In genomic region chr1:178727014-178727895, GRCh38 we compare ENCODE assay signal across 8 cellular contexts. TPM values are rescaled to one million over a fixed set of nuclear protein-coding genes. Genes with fewer than 3 reads are reported as not detected.
A peak's percentile ranks its signal among the peaks of the same experiment; 100 is the strongest.
DNase-seq lines count a peak whose midpoint lies in the region; ATAC-seq, FAIRE-seq and TF ChIP-seq lines count a peak whose summit lies in the region.

No MANE protein-coding gene starts in this region.

- no peak for DNase-seq in AG04449 (ENCODE audit: low read depth, low spot score)
- DNase-seq in HT-29 (ENCODE audit: low spot score): peak; percentile 63
- no peak for DNase-seq in GM12878 (ENCODE audit: low read depth, low spot score)
- peak; percentile 16 for DNase-seq in mesenchymal stem cell
- no peak for DNase-seq in activated CD8-positive, alpha-beta memory T cell treated with anti-CD3 and anti-CD28 coated beads, Interleukin-2, amount 50 U/mL, for 48 hours
- DNase-seq in GM12891 (ENCODE audit: insufficient read length, low spot score): no peak

- H3K23ac ChIP-seq in mesenchymal stem cell (ENCODE audit: low read length in 2 of 2): no peak overlapping the region

- H3K4me2 ChIP-seq in GM12878 (ENCODE audit: control insufficient read depth, insufficient read depth) (peak overlapping the region; percentile 38; the same call in 1 of the 2 replicates), mesenchymal stem cell (ENCODE audit: low read length, poor library complexity, severe bottlenecking) (peak overlapping the region; percentile 83)

- H3K4me3 ChIP-seq in AG04449 (ENCODE audit: low read depth, low read length): peak overlapping the region; percentile 76
- H3K4me3 ChIP-seq in GM12878: 0 out of 2 replicates have a peak overlapping the region, but pooled peaks have one; percentile 22
- peak overlapping the region in 1 of 2 experiments; percentile 87 for H3K4me3 ChIP-seq in mesenchymal stem cell (ENCODE audit: insufficient read depth in 1 of 2, low read depth in 1 of 2, low read length in 2 of 2)

- H3K27ac ChIP-seq in GM12878 (ENCODE audit: control insufficient read depth, insufficient read depth): no peak overlapping the region
- H3K27ac ChIP-seq in mesenchymal stem cell (ENCODE audit: low read length, poor library complexity, severe bottlenecking): peak overlapping the region; percentile 17

- no peak overlapping the region for H4K8ac ChIP-seq in mesenchymal stem cell (ENCODE audit: low read length)

- no peak overlapping the region for H3K4ac ChIP-seq in mesenchymal stem cell (ENCODE audit: low read depth in 1 of 2, low read length in 2 of 2)

- in situ Hi-C loops in GM12878 (cut with MboI): no loop called here

- H4K20me1 ChIP-seq in GM12878 (ENCODE audit: control insufficient read depth, insufficient read depth): no peaks in the 10 kb centered on the region

- peaks cover 3% of the 10 kb centered on the region for H3K79me1 ChIP-seq in mesenchymal stem cell (replicated peaks; ENCODE audit: low read length, poor library complexity, severe bottlenecking)

- no peak overlapping the region for H2BK15ac ChIP-seq in mesenchymal stem cell (ENCODE audit: low read depth, poor library complexity, severe bottlenecking)

- SMC1A ChIA-PET in GM12878 (lab: Charles Lee; ENCODE audit: uncharacterized antibody, unreplicated experiment): interaction anchor here (0.8 to 1.8 kb wide), 10 partner anchors 23 to 302 kb away, joined by 3 to 10 read pairs (median 5); no protein-coding TSS in a partner anchor

- H3K36me3 ChIP-seq in GM12878 (ENCODE audit: control insufficient read depth in 2 of 2, insufficient read depth in 2 of 2, low read length in 1 of 2): no peaks in the 10 kb centered on the region
- peaks cover 2 to 19% of the 10 kb centered on the region in 2 experiments for H3K36me3 ChIP-seq in mesenchymal stem cell (ENCODE audit: control insufficient read depth in 1 of 2, insufficient read depth in 2 of 2, low read depth in 1 of 2, low read length in 2 of 2)

- H3K27me3 ChIP-seq in GM12878 (replicated peaks in 1 of 2; ENCODE audit: control insufficient read depth in 2 of 2, insufficient read depth in 2 of 2, low read length in 1 of 2) (peaks cover 0 to 4% of the 10 kb centered on the region in 2 experiments; a peak in 2 of 4 replicates), mesenchymal stem cell (ENCODE audit: control insufficient read depth in 1 of 2, insufficient read depth in 1 of 2, low read length in 2 of 2) (no peaks in the 10 kb centered on the region)

- POLR2A ChIA-PET in AG04449 (lab: Yijun Ruan, JAX): no interaction called here
- POLR2A ChIA-PET in GM12878 (lab: Charles Lee): interaction anchor here (0.5 to 1.5 kb wide), 3 partner anchors 23 to 464 kb away, joined by 3 to 5 read pairs (median 5); no protein-coding TSS in a partner anchor

- TF ChIP-seq CTCF in AG04449 (IDR thresholded peaks at IDR 0.05; ENCODE audit: insufficient read depth, low read length, missing control alignments) (no peak), GM12878 (IDR thresholded peaks at IDR 0.05 in 2 of 3, conservative IDR thresholded peaks at IDR 0.05 in 1 of 3; ENCODE audit: control insufficient read depth in 2 of 3, extremely low read depth in 1 of 3, insufficient read depth in 1 of 3, low read depth in 3 of 3, low read length in 3 of 3) (no peak)

- H2BK120ac ChIP-seq in mesenchymal stem cell (ENCODE audit: low read depth, low read length): no peak overlapping the region

- no peak for TF ChIP-seq EP300 in GM12878 (IDR thresholded peaks at IDR 0.05; ENCODE audit: borderline replicate concordance in 1 of 2, control insufficient read depth in 1 of 2, low read depth in 2 of 2, low read length in 2 of 2)

- H3K18ac ChIP-seq in mesenchymal stem cell (ENCODE audit: low read depth in 1 of 2, low read length in 2 of 2): no peak overlapping the region

- intact Hi-C loops in GM12878 (cut with micrococcal nuclease; ENCODE audit: unreplicated experiment): loop anchor here (5.0 kb wide), 1 partner anchor 120 kb away; no protein-coding TSS in a partner anchor

- no peaks in the 10 kb centered on the region for H3K79me2 ChIP-seq in GM12878 (ENCODE audit: control insufficient read depth, insufficient read depth, low read length)

- no peak overlapping the region for H2BK5ac ChIP-seq in mesenchymal stem cell (ENCODE audit: low read depth, low read length, poor library complexity, severe bottlenecking)

- no peak for ATAC-seq in GM12878
- ATAC-seq in GM19455 (IDR thresholded peaks at IDR 0.05; ENCODE audit: unreplicated experiment): no peak
- ATAC-seq in GM18520 (IDR thresholded peaks at IDR 0.05; ENCODE audit: unreplicated experiment): no peak

- H4K91ac ChIP-seq in mesenchymal stem cell (ENCODE audit: low read length): no peak overlapping the region

- H2AFZ ChIP-seq in GM12878 (ENCODE audit: control insufficient read depth, low read depth, low read length) (no peak overlapping the region), mesenchymal stem cell (ENCODE audit: low read depth, low read length) (no peak overlapping the region)

- no peak for TF ChIP-seq RAD21 in GM12878 (IDR thresholded peaks at IDR 0.05; ENCODE audit: insufficient read depth, low read depth, low read length)

- H3K4me1 ChIP-seq in GM12878 (ENCODE audit: control insufficient read depth, insufficient read depth, low read length): no peaks in the 10 kb centered on the region
- H3K4me1 ChIP-seq in mesenchymal stem cell (ENCODE audit: control insufficient read depth, insufficient read depth, low read depth, low read length): peaks cover 8% of the 10 kb centered on the region

- no peak overlapping the region for H3K14ac ChIP-seq in mesenchymal stem cell (ENCODE audit: low read length in 2 of 2)

- FAIRE-seq in GM12878 (lab: Jason Lieb, UNC) (peak; percentile 59), GM12891 (lab: Jason Lieb, UNC) (no peak)

- H3K9me3 ChIP-seq in GM12878 (replicated peaks; ENCODE audit: control insufficient read depth, insufficient read depth, low read length): no peaks in the 10 kb centered on the region; the same call in 2 of the 3 replicates
- peaks cover 6% of the 10 kb centered on the region for H3K9me3 ChIP-seq in mesenchymal stem cell (ENCODE audit: control insufficient read depth, low read length)

- RAD21 ChIA-PET in GM12878 (lab: Charles Lee; ENCODE audit: unreplicated experiment): interaction anchor here (0.9 to 3.5 kb wide), 7 partner anchors 24 to 184 kb away, joined by 3 to 25 read pairs (median 7); no protein-coding TSS in a partner anchor

- H2AK5ac ChIP-seq in mesenchymal stem cell (ENCODE audit: low read length, severe bottlenecking): no peak overlapping the region

- CTCF ChIA-PET in AG04449 (lab: Yijun Ruan, JAX) (interaction anchor here (0.6 to 2.3 kb wide), 9 partner anchors 17 to 276 kb away, joined by 3 to 10 read pairs (median 4); no protein-coding TSS in a partner anchor), GM12878 (lab: Yijun Ruan, JAX) (interaction anchor here (0.5 to 2.4 kb wide), 8 partner anchors 26 to 275 kb away, joined by 3 to 16 read pairs (median 4); no protein-coding TSS in a partner anchor)

- BruUV-seq in GM12878 (replicated peaks; lab: Mats Ljungman, UMichigan): no TSS peak

- H3K9ac ChIP-seq in GM12878 (ENCODE audit: control insufficient read depth, insufficient read depth, low read length): no peak overlapping the region
- H3K9ac ChIP-seq in mesenchymal stem cell (ENCODE audit: low read length): peak overlapping the region; percentile 92

- H2BK12ac ChIP-seq in mesenchymal stem cell (ENCODE audit: low read length in 2 of 2): no peak overlapping the region

- 7% methylated on average over 11 of the region's 11 CpGs for WGBS in GM12878 (ENCODE audit: insufficient coverage, insufficient replicate concordance, low lambda C conversion rate, missing lambda C conversion rate)
- 78% methylated on average over 9 of the region's 11 CpGs for WGBS in mesenchymal stem cell

- TF ChIP-seq POLR2A in GM12878 (IDR thresholded peaks at IDR 0.05; ENCODE audit: low read depth, low read length) (no peak), GM12891 (IDR thresholded peaks at IDR 0.05; ENCODE audit: low read depth, low read length) (no peak)

TF ChIP-seq in GM12878, 131 proteins besides CTCF, POLR2A, EP300 and RAD21:
- TF ChIP-seq IKZF2 (IDR thresholded peaks at IDR 0.05) (no peak), ATF7 (IDR thresholded peaks at IDR 0.05; ENCODE audit: low read depth) (peak; percentile 68; the same call in 1 of the 2 replicates)
TF ChIP-seq in GM12878: peak in this region for 1.

TF ChIP-seq in GM12891, 5 proteins besides CTCF, POLR2A, EP300 and RAD21:
- TF ChIP-seq POU2F2 (IDR thresholded peaks at IDR 0.05; ENCODE audit: low read depth, low read length) (no peak), TAF1 (IDR thresholded peaks at IDR 0.05; ENCODE audit: low read depth, low read length) (no peak), SPI1 (IDR thresholded peaks at IDR 0.05; ENCODE audit: low read depth, low read length) (no peak), POLR2AphosphoS5 (IDR thresholded peaks at IDR 0.05; ENCODE audit: low read depth, low read length) (no peak), PAX5 (IDR thresholded peaks at IDR 0.05; ENCODE audit: insufficient read depth, low read length, severe bottlenecking) (no peak)

RNA-seq across cellular contexts. Expression of gene RALGPS2, which starts 2.2 kb away (rescaled TPM):
- total RNA-seq in HT-29 (2014; rRNA removed; shearing (Covaris generic)): 11.3 and 11.6 TPM in 2 replicates
- total RNA-seq in GM12878 (2013; cell fraction: nucleolus; rRNA removed): 9.2 and 12.6 TPM in 2 replicates
- total RNA-seq in GM12878 (2014; rRNA removed) (2.6 and 3.7 TPM in 2 replicates), GM12878 (2014; rRNA removed; fragmentation: Illumina TruSeq; extraction: Trizol) (2.4 and 2.8 TPM in 2 replicates), GM12878 (2021) (1.8 and 2.7 TPM in 2 replicates)
- polyA plus RNA-seq in GM12878 (2011; ENCODE audit: low read depth): 2.9 TPM
- polyA plus RNA-seq in GM12878 (2011; rRNA removed) (0.14 and 0.46 TPM in 2 replicates), GM12878 (2014; fragmentation: Illumina TruSeq; extraction: Trizol) (1.7 and 2.2 TPM in 2 replicates), GM12878 (2014; fragmentation: Nextera tagmentation; extraction: Ambion mirVana) (under 1 TPM; 0.08 to 0.38 TPM), GM12878 (2014; rRNA removed) (0.58 and 2.8 TPM in 2 replicates), GM12878 (2016; fragmentation: Nextera tagmentation; extraction: Ambion mirVana) (under 1 TPM; 0.43 TPM)
- 0.01 and 0.08 TPM in 2 replicates for polyA plus RNA-seq in GM12878 (2011; cell fraction: cytosol; rRNA removed)
- polyA plus RNA-seq in GM12878 (2011; cell fraction: nucleus; rRNA removed): 0.12 and 0.28 TPM in 2 replicates
- 2.6 and 3.3 TPM in 2 replicates for polyA plus RNA-seq in GM12878 (2012)
- 0.07 and 0.21 TPM in 2 replicates for polyA minus RNA-seq in GM12878 (2011; rRNA and poly(A)+ RNA removed)
- 1.0 TPM in 1 of 2 replicates, not detected in the other for polyA minus RNA-seq in GM12878 (2011; cell fraction: cytosol; rRNA and poly(A)+ RNA removed)
- polyA minus RNA-seq in GM12878 (2011; cell fraction: nucleus; rRNA and poly(A)+ RNA removed): 0.60 and 0.67 TPM in 2 replicates
- 10.1 TPM for polyA plus RNA-seq in mesenchymal stem cell (2013, experiment 1 of 2)
- 8.5 TPM for polyA plus RNA-seq in mesenchymal stem cell (2013, experiment 2 of 2)
- 1.0 TPM for polyA plus RNA-seq in GM12891 (2012; ENCODE audit: low read depth, missing spikeins)

Comparison
In these comparisons a context has a peak if more than half of its experiments do, and no peak if none do; other contexts are left out.
1. DNase-seq: peak in HT-29 (single experiment) and mesenchymal stem cell (single experiment); none in AG04449 (single experiment), GM12878 (single experiment), activated CD8-positive, alpha-beta memory T cell treated with anti-CD3 and anti-CD28 coated beads, Interleukin-2, amount 50 U/mL, for 48 hours (single experiment) and GM12891 (single experiment).